14 cellular contexts compared by ENCODE assay signal in genomic region chr16:70391881-70392481, GRCh38. TPM values are rescaled to one million over a fixed set of nuclear protein-coding genes. Genes with fewer than 3 reads are reported as not detected.
A peak's percentile ranks its signal among the peaks of the same experiment; 100 is the strongest.
DNase-seq lines count a peak whose midpoint lies in the region; ATAC-seq and TF ChIP-seq lines count a peak whose summit lies in the region.
"Had no signal": no experiment of that assay in that cellular context is flagged by ENCODE, and none has a peak within 500 bp of the region (broad histone marks: within the 10 kb centered on the region; RNA-seq: fewer than 3 reads in every experiment).

No MANE protein-coding gene starts in this region.

- DNase-seq in heart left ventricle (peak in 2 of 5 donors; percentile 54 to 59), cardiac septum (ENCODE audit: low spot score) (no peak), astrocyte of the hippocampus (ENCODE audit: low read depth, low spot score) (peak; percentile 26), left cardiac atrium (peak; percentile 59), aorta (peak; percentile 55 to 82), NCI-H526 treated with DMSO at 0.1 percent for 48 hours (lab: John Stamatoyannopoulos, UW) (no peak), left lobe of liver (ENCODE audit: low spot score) (no peak)
- DNase-seq: activated naive CD8-positive, alpha-beta T cell treated with anti-CD3 and anti-CD28 coated beads, Interleukin-2, amount 10 ng/mL, durations not matched to agents 7 days and 5 days; NCI-H1417; Peyer's patch; stimulated activated CD4-positive, alpha-beta T cell treated with anti-CD3 and anti-CD28 coated beads, Interleukin-4, amount 100 ng/mL, for 24 hours had no signal

- H3K4me3 ChIP-seq in heart left ventricle, result no peak overlapping the region
- no peak overlapping the region for H3K4me3 ChIP-seq in aorta (ENCODE audit: low read length in 2 of 2)
- H3K4me3 ChIP-seq: hepatocyte, Peyer's patch had no signal

- peaks cover 0 to 49% (median 22%) of the 10 kb centered on the region in 9 donors for H3K36me3 ChIP-seq in heart left ventricle
- H3K36me3 ChIP-seq in aorta (ENCODE audit: control insufficient read depth in 1 of 2, insufficient read depth in 2 of 2, low read length in 1 of 2), result no peaks in the 10 kb centered on the region

- WGBS in heart left ventricle, 4 donors, result 62 to 68% (median 64%) methylated on average over 6 to 7 of the region's 7 CpGs
- 44 to 56% methylated on average over 7 of the region's 7 CpGs for WGBS in aorta, 2 donors

- no peak for TF ChIP-seq CTCF in heart left ventricle (IDR thresholded peaks at IDR 0.05)

- no peaks in the 10 kb centered on the region for H3K9me3 ChIP-seq in heart left ventricle
- no peaks in the 10 kb centered on the region for H3K9me3 ChIP-seq in aorta (ENCODE audit: control insufficient read depth, low read length)
- H3K9me3 ChIP-seq: Peyer's patch had no signal

- H3K4me1 ChIP-seq in heart left ventricle, result peaks cover 0 to 26% (median 9%) of the 10 kb centered on the region in 12 donors
- no peaks in the 10 kb centered on the region for H3K4me1 ChIP-seq in aorta (ENCODE audit: control insufficient read depth in 1 of 2, insufficient read depth in 2 of 2, low read length in 2 of 2)

- intact Hi-C loops in heart left ventricle (cut with DNase I), result loop anchor here in 5 of 10 donors (5.0 to 10.0 kb wide), 4 partner anchors 45 to 83 kb away; partner anchors contain the start of genes FCSK (in 1 of the 5) and ST3GAL2 (in 1 of the 5)
- intact Hi-C loops in cardiac septum (cut with DNase I), result loop anchor here (5.0 kb wide), 1 partner anchor 80 kb away; no protein-coding TSS in a partner anchor
- intact Hi-C loops in left cardiac atrium (cut with DNase I), result loop anchor here (10.0 kb wide), 1 partner anchor 73 kb away; no protein-coding TSS in a partner anchor
- intact Hi-C loops in aorta (cut with DNase I), result no loop called here

- ATAC-seq in heart left ventricle (peak in 3 of 4 donors; percentile 22 to 60 (median 46)), left cardiac atrium (peak; percentile 60 to 61), aorta (ENCODE audit: low FRiP score) (no peak), GM18909 (IDR thresholded peaks at IDR 0.05; ENCODE audit: poor library complexity, unreplicated experiment) (no peak), left lobe of liver (no peak)
- ATAC-seq: activated CD4-positive, CD25-positive, alpha-beta regulatory T cell treated with anti-CD3 and anti-CD28 coated beads, Interleukin-2, amount 50 U/mL, for 24 hours had no signal

- no peaks in the 10 kb centered on the region for H3K27me3 ChIP-seq in heart left ventricle
- H3K27me3 ChIP-seq in aorta (ENCODE audit: control insufficient read depth in 1 of 2, insufficient read depth in 2 of 2, low read length in 1 of 2), result no peaks in the 10 kb centered on the region
- H3K27me3 ChIP-seq: hepatocyte, Peyer's patch had no signal

- H3K27ac ChIP-seq in heart left ventricle (peak overlapping the region in 1 of 12 donors; percentile 43), aorta (ENCODE audit: low read depth in 1 of 2, low read length in 2 of 2) (no peak overlapping the region)
- H3K27ac ChIP-seq: Peyer's patch had no signal

- TF ChIP-seq POLR2A in heart left ventricle (IDR thresholded peaks at IDR 0.05), result no peak

RNA-seq across cellular contexts. Expression of gene DDX19A, which starts 45.3 kb away (rescaled TPM):
- total RNA-seq in heart left ventricle (10 to 100 TPM; 19.9 to 32.0 (median 25.8) TPM), cardiac septum (22.2 TPM), left cardiac atrium (10 to 100 TPM; 22.9 to 26.2 TPM), aorta (10 to 100 TPM; 32.9 to 36.7 TPM), left lobe of liver (15.3 TPM)
- polyA plus RNA-seq in heart left ventricle (10 to 100 TPM; 13.7 to 30.2 TPM), aorta (10 to 100 TPM; 12.1 to 31.1 TPM)

RNA-seq across cellular contexts. Expression of gene ST3GAL2, which starts 46.9 kb away (rescaled TPM):
- 10 to 100 TPM; 16.7 to 44.6 (median 20.1) TPM for total RNA-seq in heart left ventricle
- 10 to 100 TPM in 1 of 2 donors, 1 to 10 TPM in 1; 8.4 to 23.7 TPM for polyA plus RNA-seq in heart left ventricle
- 24.2 TPM for total RNA-seq in cardiac septum
- 10 to 100 TPM; 21.1 to 23.5 TPM for total RNA-seq in left cardiac atrium
- 10 to 100 TPM; 28.3 to 39.5 TPM for total RNA-seq in aorta
- 1 to 10 TPM; 4.1 to 8.5 TPM for polyA plus RNA-seq in aorta
- total RNA-seq in left lobe of liver, result 14.7 TPM

Comparison
In these comparisons a context has a peak if more than half of its experiments do, and no peak if none do; other contexts are left out.
1. DNase-seq: peak in astrocyte of the hippocampus (single experiment), left cardiac atrium (single experiment) and aorta (2 of 2); none in cardiac septum (single experiment), NCI-H526 treated with DMSO at 0.1 percent for 48 hours (single experiment) and left lobe of liver (single experiment).
2. ATAC-seq: peak in heart left ventricle (3 of 4) and left cardiac atrium (2 of 2); none in aorta (single experiment), GM18909 (single experiment) and left lobe of liver (single experiment).
3. intact Hi-C loops: an anchor here in cardiac septum (5.0 kb wide) and left cardiac atrium (10.0 kb wide); none called in aorta.